Comparison of ENCODE assay signal across 11 cellular contexts in the genomic region with DNA sequence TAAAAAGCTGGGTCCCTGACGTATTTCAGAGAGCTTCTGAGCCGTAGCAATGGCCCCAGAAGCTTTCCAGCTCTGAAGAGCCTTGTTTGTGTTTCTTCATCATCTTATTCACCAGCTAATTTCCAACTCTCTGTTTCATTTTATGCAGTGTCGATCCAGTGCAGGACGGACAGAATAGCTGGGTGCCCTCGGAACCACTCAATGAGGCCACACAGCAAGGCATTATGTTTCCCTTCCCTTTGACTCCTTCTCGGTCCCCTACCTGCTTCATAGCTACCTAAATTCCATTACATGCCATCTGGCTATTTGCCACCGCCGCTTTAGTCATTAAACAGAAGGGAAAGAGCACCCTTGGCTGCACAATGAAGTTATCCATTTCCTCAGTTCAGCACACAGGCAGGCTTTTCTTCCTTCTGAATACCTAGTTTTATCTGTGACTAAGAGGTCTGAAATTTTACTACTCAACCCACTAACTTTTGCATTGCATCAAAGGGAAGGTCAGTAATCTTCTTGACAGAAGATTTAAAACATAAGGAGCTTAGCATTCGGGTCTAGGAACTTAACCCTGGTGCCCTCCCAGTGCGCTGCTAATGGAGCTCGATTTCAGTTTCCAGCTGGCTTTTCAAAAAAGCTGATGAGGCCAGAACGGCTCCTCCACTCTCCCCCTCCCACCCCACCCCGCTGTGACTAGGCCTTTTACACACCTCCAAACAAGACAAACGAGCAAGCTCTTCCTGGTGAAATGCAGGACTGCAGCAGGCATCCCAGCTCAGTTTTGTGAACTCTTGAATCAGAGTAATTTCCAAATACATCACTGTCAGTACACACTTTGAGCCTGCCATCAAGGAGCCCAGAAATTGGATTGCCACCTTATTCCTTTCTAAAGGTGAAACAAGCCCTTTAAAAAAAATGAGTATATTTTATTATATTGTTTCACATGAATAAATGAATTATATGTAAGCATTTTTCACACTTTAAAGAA.
DNase-seq lines count a peak whose midpoint lies in the region; ATAC-seq and TF ChIP-seq lines count a peak whose summit lies in the region.
"Had no signal": no experiment of that assay in that cellular context is flagged by ENCODE, and none has a peak within 500 bp of the region (broad histone marks: within the 10 kb centered on the region; RNA-seq: fewer than 3 reads in every experiment).

No MANE protein-coding gene starts in this region.

- no peak for TF ChIP-seq CTCF in epithelial cell of esophagus (IDR thresholded peaks at IDR 0.05; ENCODE audit: insufficient read depth, low read depth, low read length, missing control alignments)

- no peak overlapping the region for H2AK5ac ChIP-seq in neuronal stem cell (ENCODE audit: low read depth, low read length)

- peaks cover 7 to 10% of the 10 kb centered on the region in 2 donors for H3K4me1 ChIP-seq in neuronal stem cell (ENCODE audit: control insufficient read depth in 2 of 2, insufficient read depth in 1 of 2, low read depth in 1 of 2, low read length in 2 of 2)
- H3K4me1 ChIP-seq: SJSA1 had no signal

- no peak overlapping the region for H3K14ac ChIP-seq in neuronal stem cell (ENCODE audit: low read length)

- ATAC-seq in HG03521 (IDR thresholded peaks at IDR 0.05; ENCODE audit: unreplicated experiment): no peak

- no peak overlapping the region for H2BK12ac ChIP-seq in neuronal stem cell (ENCODE audit: low read length)

- H3K18ac ChIP-seq in neuronal stem cell (ENCODE audit: low read length): no peak overlapping the region

- H2BK15ac ChIP-seq in neuronal stem cell (ENCODE audit: low read length): no peak overlapping the region

- no peak overlapping the region for H3K4me2 ChIP-seq in neuronal stem cell (ENCODE audit: insufficient read depth, low read length, poor library complexity, severe bottlenecking)

- no CpG with 5 or more reads among the region's 14 CpGs for WGBS in neuronal stem cell (ENCODE audit: extremely low coverage in 2 of 2, insufficient read length in 2 of 2, insufficient replicate concordance in 1 of 2), 2 donors

- no peak overlapping the region for H2BK5ac ChIP-seq in neuronal stem cell (ENCODE audit: low read length)

- H3K23ac ChIP-seq in neuronal stem cell (ENCODE audit: low read depth, low read length, poor library complexity): no peak overlapping the region

- H3K4me3 ChIP-seq in epithelial cell of esophagus (ENCODE audit: low read length): no peak overlapping the region
- H3K4me3 ChIP-seq in neuronal stem cell (ENCODE audit: low read length in 2 of 2): no peak overlapping the region
- H3K4me3 ChIP-seq: SJSA1, vagina had no signal

- DNase-seq in HK-2 (ENCODE audit: unreplicated experiment) (peak; percentile 83), NCI-H69 (lab: John Stamatoyannopoulos, UW) (peak; percentile 87), epithelial cell of esophagus (ENCODE audit: low read depth) (peak; percentile 8), neuronal stem cell (ENCODE audit: low spot score) (peak; percentile 87), NCI-H1694 (lab: John Stamatoyannopoulos, UW) (no peak)
- no peak for DNase-seq in stimulated activated CD4-positive, alpha-beta T cell treated with anti-CD3 and anti-CD28 coated beads, Interleukin-2, amount 100 ng/mL, for 24 hours
- DNase-seq in activated CD4-positive, alpha-beta T cell treated with anti-CD3 and anti-CD28 coated beads for 48 hours: no peak
- DNase-seq: activated CD4-positive, alpha-beta T cell treated with anti-CD3 and anti-CD28 coated beads, Interleukin-2, amount 10 ng/mL, durations not matched to agents 7 days and 5 days had no signal

- H3K36me3 ChIP-seq in neuronal stem cell (replicated peaks in 1 of 2; ENCODE audit: control insufficient read depth in 2 of 2, insufficient read depth in 2 of 2, low read length in 2 of 2): no peaks in the 10 kb centered on the region
- H3K36me3 ChIP-seq: SJSA1, vagina had no signal

- H3K79me1 ChIP-seq in neuronal stem cell (ENCODE audit: low read depth, low read length): no peaks in the 10 kb centered on the region

- H3K9ac ChIP-seq in neuronal stem cell (ENCODE audit: low read depth, low read length, poor library complexity): no peak overlapping the region

- H3K9me3 ChIP-seq in neuronal stem cell (replicated peaks in 1 of 2; ENCODE audit: control insufficient read depth in 2 of 2, insufficient read depth in 1 of 2, low read depth in 1 of 2, low read length in 2 of 2): no peaks in the 10 kb centered on the region
- H3K9me3 ChIP-seq: SJSA1, vagina had no signal

- H3K4ac ChIP-seq in neuronal stem cell (ENCODE audit: low read length): no peak overlapping the region

- no peak overlapping the region for H4K8ac ChIP-seq in neuronal stem cell (ENCODE audit: low read depth, low read length)

- H3K27me3 ChIP-seq in neuronal stem cell (ENCODE audit: control insufficient read depth in 3 of 3, insufficient read depth in 3 of 3, low read depth in 1 of 3, low read length in 3 of 3): no peaks in the 10 kb centered on the region
- H3K27me3 ChIP-seq: SJSA1, vagina had no signal

- no peak overlapping the region for H2BK120ac ChIP-seq in neuronal stem cell (ENCODE audit: low read depth, low read length)

- H4K91ac ChIP-seq in neuronal stem cell (ENCODE audit: low read depth, low read length, poor library complexity): no peak overlapping the region

- H2AFZ ChIP-seq in neuronal stem cell (ENCODE audit: low read length): peak overlapping the region; percentile 67

- H3K27ac ChIP-seq in neuronal stem cell (replicated peaks; ENCODE audit: low read length): peak overlapping the region; percentile 10
- H3K27ac ChIP-seq: SJSA1, vagina had no signal

Comparison
In these comparisons a context has a peak if more than half of its experiments do, and no peak if none do; other contexts are left out.
1. DNase-seq: peak in HK-2 (single experiment), NCI-H69 (single experiment), epithelial cell of esophagus (single experiment) and neuronal stem cell (single experiment); none in NCI-H1694 (single experiment), stimulated activated CD4-positive, alpha-beta T cell treated with anti-CD3 and anti-CD28 coated beads, Interleukin-2, amount 100 ng/mL, for 24 hours (0 of 2) and activated CD4-positive, alpha-beta T cell treated with anti-CD3 and anti-CD28 coated beads for 48 hours (single experiment).